19 cellular contexts compared by ENCODE assay signal in genomic region chr12:58670623-58671022, GRCh38.
A peak's percentile ranks its signal among the peaks of the same experiment; 100 is the strongest.
DNase-seq lines count a peak whose midpoint lies in the region; ATAC-seq, FAIRE-seq and TF ChIP-seq lines count a peak whose summit lies in the region.
"Had no signal": no experiment of that assay in that cellular context is flagged by ENCODE, and none has a peak within 500 bp of the region (broad histone marks: within the 10 kb centered on the region; RNA-seq: fewer than 3 reads in every experiment).

No MANE protein-coding gene starts in this region.

- H3K36me3 Mint-ChIP-seq in GM23338 (ENCODE audit: low read depth) (no peaks in the 10 kb centered on the region), astrocyte (ENCODE audit: low read depth, unreplicated experiment) (no peaks in the 10 kb centered on the region), endodermal cell (ENCODE audit: low read depth) (no peaks in the 10 kb centered on the region), osteocyte (ENCODE audit: unreplicated experiment) (peaks cover 14% of the 10 kb centered on the region)
- H3K36me3 Mint-ChIP-seq: CD14-positive monocyte; CD4-positive, alpha-beta memory T cell had no signal

- H3K36me3 ChIP-seq in GM23338 (ENCODE audit: insufficient read depth) (no peaks in the 10 kb centered on the region), astrocyte (ENCODE audit: insufficient read depth, low read length) (no peaks in the 10 kb centered on the region), endodermal cell (ENCODE audit: control insufficient read depth, insufficient read depth, low read length) (no peaks in the 10 kb centered on the region), suprapubic skin (no peaks in the 10 kb centered on the region)
- H3K36me3 ChIP-seq: BLaER1 had no signal

- H3K4me3 ChIP-seq in GM23338 (no peak overlapping the region), astrocyte (ENCODE audit: insufficient read depth, low read depth, low read length) (no peak overlapping the region), endodermal cell (ENCODE audit: low read length) (no peak overlapping the region), suprapubic skin (no peak overlapping the region)
- H3K4me3 ChIP-seq: BLaER1 had no signal

- H4K20me1 ChIP-seq in GM23338 (replicated peaks; ENCODE audit: insufficient read depth) (no peaks in the 10 kb centered on the region), astrocyte (ENCODE audit: insufficient read depth, low read length) (no peaks in the 10 kb centered on the region)
- H4K20me1 ChIP-seq: BLaER1 had no signal

- peaks cover 14% of the 10 kb centered on the region for H3K4me1 ChIP-seq in GM23338 (ENCODE audit: insufficient read depth)
- peaks cover 23% of the 10 kb centered on the region for H3K4me1 ChIP-seq in astrocyte (ENCODE audit: insufficient read depth, low read length)
- H3K4me1 ChIP-seq in endodermal cell (ENCODE audit: control insufficient read depth, insufficient read depth, low read length), result no peaks in the 10 kb centered on the region
- H3K4me1 ChIP-seq in suprapubic skin, result no peaks in the 10 kb centered on the region
- H3K4me1 ChIP-seq: BLaER1 had no signal

- H3F3A ChIP-seq in GM23338 (replicated peaks; ENCODE audit: low read depth), result no peaks in the 10 kb centered on the region

- H3K9me3 ChIP-seq in astrocyte (ENCODE audit: insufficient read depth, low read depth, low read length) (no peaks in the 10 kb centered on the region), endodermal cell (ENCODE audit: control insufficient read depth, low read length) (no peaks in the 10 kb centered on the region), suprapubic skin (no peaks in the 10 kb centered on the region)
- H3K9me3 ChIP-seq: BLaER1 had no signal

- no peak overlapping the region for H3K4me3 Mint-ChIP-seq in GM23338
- no peak overlapping the region for H3K4me3 Mint-ChIP-seq in astrocyte (ENCODE audit: unreplicated experiment)
- no peak overlapping the region for H3K4me3 Mint-ChIP-seq in endodermal cell
- H3K4me3 Mint-ChIP-seq in osteocyte (ENCODE audit: unreplicated experiment), result no peak overlapping the region
- H3K4me3 Mint-ChIP-seq: CD14-positive monocyte; CD4-positive, alpha-beta memory T cell had no signal

- H3K9me3 Mint-ChIP-seq in GM23338 (no peaks in the 10 kb centered on the region), astrocyte (ENCODE audit: unreplicated experiment) (peaks cover 1% of the 10 kb centered on the region), endodermal cell (no peaks in the 10 kb centered on the region), osteocyte (ENCODE audit: unreplicated experiment) (peaks cover 12% of the 10 kb centered on the region)

- DNase-seq in GM23338 (ENCODE audit: low spot score), result peak; percentile 28
- DNase-seq in astrocyte (ENCODE audit: low read depth), result peak; percentile 3
- peak; percentile 57 for DNase-seq in endodermal cell
- no peak for DNase-seq in osteocyte (ENCODE audit: extremely low spot score, unreplicated experiment)
- DNase-seq in suprapubic skin (ENCODE audit: low spot score in 2 of 2), result no peak
- DNase-seq: 8988T; CD4-positive, alpha-beta memory T cell; DMS53; DND-41; EL; HCEC 1CT; KG1 had no signal

- 0 out of 2 replicates have a peak, but pooled peaks cover 7% of the 10 kb centered on the region for H3K9me2 ChIP-seq in GM23338 (ENCODE audit: insufficient read depth)

- ATAC-seq in GM23338 (peak; percentile 92), HG02852 (IDR thresholded peaks at IDR 0.05; ENCODE audit: unreplicated experiment) (no peak), GM18519 (IDR thresholded peaks at IDR 0.05; ENCODE audit: low FRiP score, unreplicated experiment) (no peak), HG02623 (IDR thresholded peaks at IDR 0.05; ENCODE audit: unreplicated experiment) (no peak)

- H3K4me2 ChIP-seq in GM23338 (peak overlapping the region; percentile 39; the same call in 1 of the 2 replicates), astrocyte (ENCODE audit: low read length) (no peak overlapping the region)
- H3K4me2 ChIP-seq: BLaER1 had no signal

- no peak for FAIRE-seq in astrocyte (lab: Jason Lieb, UNC)
- FAIRE-seq: G401.6, GM12891 had no signal

- H3K27me3 ChIP-seq in GM23338 (ENCODE audit: insufficient read depth), result no peaks in the 10 kb centered on the region
- H3K27me3 ChIP-seq in astrocyte (ENCODE audit: insufficient read depth, low read length), result no peaks in the 10 kb centered on the region
- H3K27me3 ChIP-seq in endodermal cell (ENCODE audit: control insufficient read depth, insufficient read depth, low read length, poor library complexity, severe bottlenecking), result no peaks in the 10 kb centered on the region
- no peaks in the 10 kb centered on the region for H3K27me3 ChIP-seq in suprapubic skin
- H3K27me3 ChIP-seq: BLaER1 had no signal

- TF ChIP-seq CTCF in GM23338 (conservative IDR thresholded peaks at IDR 0.05; ENCODE audit: low read depth in 2 of 2) (no peak), astrocyte (IDR thresholded peaks at IDR 0.05; ENCODE audit: insufficient read depth, low read depth, low read length) (no peak), endodermal cell (conservative IDR thresholded peaks at IDR 0.05) (no peak), osteocyte (IDR thresholded peaks at IDR 0.05) (no peak), suprapubic skin (IDR thresholded peaks at IDR 0.05) (no peak)

- no peak overlapping the region for H3K9ac ChIP-seq in astrocyte (ENCODE audit: low read length)
- no peak overlapping the region for H3K9ac ChIP-seq in endodermal cell (ENCODE audit: extremely low read depth, low read length, poor library complexity, severe bottlenecking)
- H3K9ac ChIP-seq: BLaER1 had no signal

- TF ChIP-seq POLR2A in suprapubic skin (IDR thresholded peaks at IDR 0.05), result no peak

- H3K27ac ChIP-seq in GM23338 (ENCODE audit: low read depth) (no peak overlapping the region), astrocyte (ENCODE audit: low read depth, low read length) (no peak overlapping the region), endodermal cell (ENCODE audit: low read depth, low read length) (no peak overlapping the region), suprapubic skin (no peak overlapping the region)
- H3K27ac ChIP-seq: BLaER1 had no signal

- 82% methylated on average over 1 of the region's 1 CpG; no CpG with 5 or more reads in 1 of the 2 experiments for WGBS in endodermal cell (ENCODE audit: insufficient coverage in 1 of 2, insufficient read length in 1 of 2), 2 experiments
- WGBS in suprapubic skin, result 81% methylated on average over 1 of the region's 1 CpG

- H3K27me3 Mint-ChIP-seq in GM23338 (ENCODE audit: insufficient read depth, low read depth, poor library complexity) (peaks cover 2% of the 10 kb centered on the region), astrocyte (ENCODE audit: low read depth, unreplicated experiment) (no peaks in the 10 kb centered on the region), endodermal cell (ENCODE audit: insufficient read depth) (no peaks in the 10 kb centered on the region), osteocyte (ENCODE audit: unreplicated experiment) (no peaks in the 10 kb centered on the region)

- H3K4me1 Mint-ChIP-seq in GM23338, result peaks cover 11% of the 10 kb centered on the region; the same call in 2 of the 3 replicates
- H3K4me1 Mint-ChIP-seq in astrocyte (ENCODE audit: low read depth, unreplicated experiment), result peaks cover 21% of the 10 kb centered on the region
- peaks cover 9% of the 10 kb centered on the region for H3K4me1 Mint-ChIP-seq in endodermal cell
- H3K4me1 Mint-ChIP-seq in osteocyte (ENCODE audit: unreplicated experiment), result peaks cover 65% of the 10 kb centered on the region
- H3K4me1 Mint-ChIP-seq: CD14-positive monocyte; CD4-positive, alpha-beta memory T cell had no signal

- no peaks in the 10 kb centered on the region for H3K79me2 ChIP-seq in GM23338 (replicated peaks; ENCODE audit: insufficient read depth)
- no peaks in the 10 kb centered on the region for H3K79me2 ChIP-seq in astrocyte (ENCODE audit: insufficient read depth, low read length)

- no peak for TF ChIP-seq EP300 in suprapubic skin (IDR thresholded peaks at IDR 0.05)

- H2AFZ ChIP-seq in GM23338, result no peak overlapping the region
- H2AFZ ChIP-seq in astrocyte (ENCODE audit: low read depth, low read length), result no peak overlapping the region

- H3K27ac Mint-ChIP-seq in GM23338 (no peak overlapping the region), astrocyte (ENCODE audit: unreplicated experiment) (no peak overlapping the region), endodermal cell (no peak overlapping the region), osteocyte (ENCODE audit: unreplicated experiment) (peak overlapping the region; percentile 85)
- H3K27ac Mint-ChIP-seq: CD14-positive monocyte; CD4-positive, alpha-beta memory T cell had no signal

TF ChIP-seq in GM23338, 12 proteins besides CTCF, POLR2A, EP300 and RAD21 (continues in another document):
- TF ChIP-seq EZH2phosphoT487 (IDR thresholded peaks at IDR 0.05; ENCODE audit: unreplicated experiment), result no peak

Comparison
In these comparisons a context has a peak if more than half of its experiments do, and no peak if none do; other contexts are left out.
1. DNase-seq: peak in GM23338 (single experiment), astrocyte (single experiment) and endodermal cell (single experiment); none in osteocyte (single experiment) and suprapubic skin (0 of 2).